Comparison of ENCODE assay signal across 10 cellular contexts in genomic region chr5:126614189-126614588, GRCh38.
"Had no signal": no experiment of that assay in that cellular context is flagged by ENCODE, and none has a peak within 500 bp of the region (broad histone marks: within the 10 kb centered on the region; RNA-seq: fewer than 3 reads in every experiment).

No MANE protein-coding gene starts in this region.

- H3K4me3 ChIP-seq: colonic mucosa, heart right ventricle, ovary, sigmoid colon had no signal

- H3K9me3 ChIP-seq: colonic mucosa, heart right ventricle, ovary, sigmoid colon had no signal

- H3K27me3 ChIP-seq: colonic mucosa, heart right ventricle, ovary, sigmoid colon had no signal

- DNase-seq: activated naive CD4-positive, alpha-beta T cell treated with Interleukin-2 at 50 U/mL for 16 hours; colonic mucosa; effector CD4-positive, alpha-beta T cell; heart right ventricle; ovary; sigmoid colon; stimulated activated CD4-positive, alpha-beta T cell treated with anti-CD3 and anti-CD28 coated beads, Interleukin-2, amount 100 ng/mL, for 24 hours had no signal

- H3K27ac ChIP-seq: colonic mucosa, heart right ventricle, ovary, sigmoid colon had no signal

- ATAC-seq: heart right ventricle had no signal

- FAIRE-seq: astrocyte, frontal cortex, islet of Langerhans had no signal

- H3K4me1 ChIP-seq: colonic mucosa, sigmoid colon had no signal

- H3K36me3 ChIP-seq: ovary had no signal
